In the genomic region with DNA sequence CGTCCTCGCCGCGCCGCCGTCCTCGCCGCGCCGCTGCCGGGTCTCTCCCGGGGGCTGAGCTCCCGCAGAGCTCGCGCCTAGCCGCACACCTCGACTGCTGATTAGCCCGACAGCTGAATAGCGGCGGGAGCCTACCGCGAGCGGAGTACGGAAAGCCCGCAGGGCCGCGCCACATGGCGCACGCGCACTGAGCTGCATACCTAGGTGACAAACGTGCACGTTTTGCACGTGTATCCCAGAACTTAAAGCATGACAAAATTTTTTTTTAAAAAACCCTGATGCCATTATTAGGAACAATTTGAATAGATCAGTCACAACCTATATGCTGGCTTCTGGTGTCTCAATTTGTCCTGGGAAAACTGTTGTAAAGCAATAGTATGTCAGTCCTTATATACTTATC, we compare ENCODE assay signal across 8 cellular contexts. TPM values are rescaled to one million over a fixed set of nuclear protein-coding genes. Genes with fewer than 3 reads are reported as not detected.
DNase-seq lines count a peak whose midpoint lies in the region; ATAC-seq and TF ChIP-seq lines count a peak whose summit lies in the region.

A gene with protein sequence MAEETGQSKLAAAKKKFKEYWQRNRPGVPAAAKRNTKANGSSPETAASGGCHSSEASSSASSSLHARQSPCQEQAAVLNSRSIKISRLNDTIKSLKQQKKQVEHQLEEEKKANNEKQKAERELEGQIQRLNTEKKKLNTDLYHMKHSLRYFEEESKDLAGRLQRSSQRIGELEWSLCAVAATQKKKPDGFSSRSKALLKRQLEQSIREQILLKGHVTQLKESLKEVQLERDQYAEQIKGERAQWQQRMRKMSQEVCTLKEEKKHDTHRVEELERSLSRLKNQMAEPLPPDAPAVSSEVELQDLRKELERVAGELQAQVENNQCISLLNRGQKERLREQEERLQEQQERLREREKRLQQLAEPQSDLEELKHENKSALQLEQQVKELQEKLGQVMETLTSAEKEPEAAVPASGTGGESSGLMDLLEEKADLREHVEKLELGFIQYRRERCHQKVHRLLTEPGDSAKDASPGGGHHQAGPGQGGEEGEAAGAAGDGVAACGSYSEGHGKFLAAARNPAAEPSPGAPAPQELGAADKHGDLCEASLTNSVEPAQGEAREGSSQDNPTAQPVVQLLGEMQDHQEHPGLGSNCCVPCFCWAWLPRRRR (minus strand): TSS at position 122 of the 400 bp plus-strand sequence. CDS start 48,117 bp downstream, outside the sequence.

- no peaks in the 10 kb centered on the region for H3K9me3 Mint-ChIP-seq in chondrocyte (ENCODE audit: low read depth)

- peak within 1 kb of the TSS; percentile 94 for H3K27ac Mint-ChIP-seq in chondrocyte (ENCODE audit: unreplicated experiment)

- no peak for TF ChIP-seq CTCF in chondrocyte (IDR thresholded peaks at IDR 0.05)

- peaks cover 20% of the 10 kb centered on the region for H3K4me1 Mint-ChIP-seq in chondrocyte (ENCODE audit: low read depth)

- H3K4me3 Mint-ChIP-seq in chondrocyte (ENCODE audit: unreplicated experiment) = peak within 1 kb of the TSS; percentile 89

- DNase-seq in GM03348 (ENCODE audit: low spot score) = peak; percentile 77
- peak; percentile 82 to 93 for DNase-seq in NCI-H2081 (lab: John Stamatoyannopoulos, UW)
- DNase-seq in activated CD4-positive, alpha-beta T cell treated with anti-CD3 and anti-CD28 coated beads for 1 hour = peak; percentile 83
- DNase-seq in chondrocyte (ENCODE audit: low spot score) = no peak
- peak; percentile 91 for DNase-seq in left kidney (ENCODE audit: low read depth, low spot score)
- peak; percentile 87 for DNase-seq in stimulated activated CD4-positive, alpha-beta T cell treated with anti-CD3 and anti-CD28 coated beads, Interleukin-1b, Interleukin-23, amount 100 ng/mL, for 48 hours
- DNase-seq in cerebellar nuclear complex (lab: John Stamatoyannopoulos, UW) = no peak

- H3K36me3 Mint-ChIP-seq in chondrocyte (ENCODE audit: low read depth) = peaks cover 13% of the 10 kb centered on the region

- H3K27me3 Mint-ChIP-seq in chondrocyte (ENCODE audit: low read depth) = peaks cover 14% of the 10 kb centered on the region

- ATAC-seq in HG02588 (IDR thresholded peaks at IDR 0.05; ENCODE audit: unreplicated experiment) = peak; percentile 81

RNA-seq across cellular contexts. Expression of the gene that starts here (rescaled TPM):
- 106 to 116 TPM (median 106 TPM) in 3 replicates for total RNA-seq in chondrocyte

Comparison
In these comparisons a context has a peak if more than half of its experiments do, and no peak if none do; other contexts are left out.
1. DNase-seq: peak in GM03348 (single experiment), NCI-H2081 (2 of 2), activated CD4-positive, alpha-beta T cell treated with anti-CD3 and anti-CD28 coated beads for 1 hour (single experiment), left kidney (single experiment) and stimulated activated CD4-positive, alpha-beta T cell treated with anti-CD3 and anti-CD28 coated beads, Interleukin-1b, Interleukin-23, amount 100 ng/mL, for 48 hours (single experiment); none in chondrocyte (single experiment) and cerebellar nuclear complex (0 of 2).